Comparison of ENCODE assay signal across 11 cellular contexts in genomic region chr5:127840198-127840524, GRCh38.
DNase-seq lines count a peak whose midpoint lies in the region; ATAC-seq and TF ChIP-seq lines count a peak whose summit lies in the region.
"Had no signal": no experiment of that assay in that cellular context is flagged by ENCODE, and none has a peak within 500 bp of the region (broad histone marks: within the 10 kb centered on the region; RNA-seq: fewer than 3 reads in every experiment).

No MANE protein-coding gene starts in this region.

- H3K36me3 ChIP-seq in PC-3 (ENCODE audit: low read depth, low read length): no peaks in the 10 kb centered on the region
- H3K36me3 ChIP-seq: pancreas had no signal

- peak overlapping the region; percentile 31; the same call in 1 of the 2 replicates for H3K27ac ChIP-seq in PC-3 (ENCODE audit: low read length)
- H3K27ac ChIP-seq: pancreas had no signal

- H3F3A ChIP-seq in PC-3 (ENCODE audit: low read length, unreplicated experiment): no peaks in the 10 kb centered on the region

- H3K9me3 ChIP-seq in PC-3 (ENCODE audit: low read length): no peaks in the 10 kb centered on the region
- H3K9me3 ChIP-seq: pancreas had no signal

- intact Hi-C loops in PC-3 (cut with micrococcal nuclease): loop anchor here (1.0 to 2.0 kb wide), 7 partner anchors 19 to 243 kb away; partner anchors contain the start of gene SLC12A2

- H2AFZ ChIP-seq in PC-3 (ENCODE audit: low read length): no peak overlapping the region

- H3K9ac ChIP-seq in PC-3 (ENCODE audit: low read length): no peak overlapping the region

- peaks cover 20% of the 10 kb centered on the region for H3K4me1 ChIP-seq in PC-3 (ENCODE audit: insufficient read depth, low read length)

- ATAC-seq in GM18511 (IDR thresholded peaks at IDR 0.05; ENCODE audit: unreplicated experiment) (peak; percentile 78), GM21423 (IDR thresholded peaks at IDR 0.05; ENCODE audit: unreplicated experiment) (peak; percentile 68), HG03135 (IDR thresholded peaks at IDR 0.05; ENCODE audit: unreplicated experiment) (peak; percentile 88), PC-3 (peak; percentile 15)
- ATAC-seq: CD8-positive, alpha-beta T cell had no signal

- H3K4me3 ChIP-seq in PC-3 (ENCODE audit: low read length): no peak overlapping the region
- H3K4me3 ChIP-seq: pancreas had no signal

- H4K20me1 ChIP-seq in PC-3 (ENCODE audit: low read length): no peaks in the 10 kb centered on the region

- POLR2A ChIA-PET in PC-3 (lab: Charles Lee; ENCODE audit: unreplicated experiment): no interaction called here

- no peaks in the 10 kb centered on the region for H3K79me2 ChIP-seq in PC-3 (ENCODE audit: low read length)

- peak; percentile 37 for DNase-seq in PC-3
- no peak for DNase-seq in nucleus accumbens (lab: John Stamatoyannopoulos, UW)
- no peak for DNase-seq in retina
- no peak for DNase-seq in NCI-H1092 treated with DMSO at 0.1 percent for 48 hours (lab: John Stamatoyannopoulos, UW)
- DNase-seq in NCI-H1092 (lab: John Stamatoyannopoulos, UW): no peak
- DNase-seq: CD8-positive, alpha-beta T cell; NCI-H82; pancreas had no signal

- no peak for TF ChIP-seq CTCF in PC-3 (conservative IDR thresholded peaks at IDR 0.05; ENCODE audit: low read depth, low read length)

- peak overlapping the region; percentile 46; the same call in 1 of the 2 replicates for H3K4me2 ChIP-seq in PC-3 (ENCODE audit: low read length)

- H3K9me2 ChIP-seq in PC-3 (replicated peaks; ENCODE audit: low read length): no peaks in the 10 kb centered on the region

- CTCF ChIA-PET in PC-3 (lab: Charles Lee): no interaction called here

- no peaks in the 10 kb centered on the region for H3K27me3 ChIP-seq in PC-3 (ENCODE audit: low read length)
- H3K27me3 ChIP-seq: pancreas had no signal

- no TSS peak for BruUV-seq in PC-3 (replicated peaks; lab: Mats Ljungman, UMichigan)

Comparison
In these comparisons a context has a peak if more than half of its experiments do, and no peak if none do; other contexts are left out.
1. ATAC-seq: peak in every context shown above with its lines; median percentile 88 in HG03135; 78 in GM18511; 68 in GM21423; 15 in PC-3.